ENCODE assay signal across 13 cellular contexts in the genomic region with DNA sequence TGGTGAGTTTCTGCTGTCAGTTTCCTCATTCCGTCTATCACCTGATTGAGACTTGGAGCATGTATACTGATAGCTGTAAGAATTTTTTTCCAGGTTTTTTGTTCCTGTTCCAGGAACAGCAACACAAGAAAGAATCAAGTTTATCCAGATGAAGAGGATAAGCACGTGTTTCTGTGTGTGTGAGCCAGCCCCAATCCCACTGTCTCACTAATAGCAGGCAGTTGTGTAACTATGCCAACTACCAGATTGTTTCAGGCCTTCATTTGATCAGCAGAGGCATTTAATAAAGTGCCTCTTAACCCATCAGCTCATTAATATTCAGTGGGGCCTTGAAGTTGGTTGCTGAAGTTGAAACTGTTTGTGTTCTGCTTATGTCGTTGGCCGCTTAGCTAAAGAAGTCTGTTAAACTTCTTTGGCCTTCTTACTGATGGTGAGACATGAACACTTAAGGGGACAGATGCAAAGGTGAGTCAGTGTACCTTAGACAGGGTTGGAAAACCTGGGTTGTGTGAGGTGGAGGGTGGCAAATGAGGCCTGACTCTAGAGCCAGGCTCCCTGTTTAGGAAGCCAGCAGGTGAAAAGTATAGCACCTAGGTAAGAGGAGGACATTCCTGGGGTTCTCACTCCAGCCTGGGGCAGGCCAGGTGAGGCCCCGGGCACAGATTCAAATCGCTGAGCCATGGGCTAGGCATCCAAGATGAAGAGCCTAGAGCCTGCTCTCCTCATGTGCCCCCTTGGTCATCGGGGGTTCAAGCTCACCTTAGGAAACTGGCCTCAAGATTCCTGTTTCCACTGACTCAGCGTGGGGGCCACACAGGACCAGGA. TPM values are rescaled to one million over a fixed set of nuclear protein-coding genes. Genes with fewer than 3 reads are reported as not detected.
A peak's percentile ranks its signal among the peaks of the same experiment; 100 is the strongest.
DNase-seq lines count a peak whose midpoint lies in the region; ATAC-seq, FAIRE-seq and TF ChIP-seq lines count a peak whose summit lies in the region.
"Had no signal": no experiment of that assay in that cellular context is flagged by ENCODE, and none has a peak within 500 bp of the region (broad histone marks: within the 10 kb centered on the region; RNA-seq: fewer than 3 reads in every experiment).

No MANE protein-coding gene starts in this region.

- peak overlapping the region; percentile 41 to 51 (median 48) for H3K4me3 Mint-ChIP-seq in CD4-positive, CD25-positive, alpha-beta regulatory T cell
- H3K4me3 Mint-ChIP-seq in nephron, result peak overlapping the region; percentile 27 to 44 (median 30)

- H3K36me3 Mint-ChIP-seq in CD4-positive, CD25-positive, alpha-beta regulatory T cell, result peaks cover 4% of the 10 kb centered on the region
- H3K36me3 Mint-ChIP-seq in nephron (ENCODE audit: low read depth), result no peaks in the 10 kb centered on the region

- peak overlapping the region; percentile 81 to 94 (median 91) for H3K27ac Mint-ChIP-seq in CD4-positive, CD25-positive, alpha-beta regulatory T cell
- peak overlapping the region in 1 of 3 experiments; percentile 3 for H3K27ac Mint-ChIP-seq in nephron

- DNase-seq in CD4-positive, CD25-positive, alpha-beta regulatory T cell, result no peak
- DNase-seq in caudate nucleus (lab: John Stamatoyannopoulos, UW), result peak in 3 of 61 donors; percentile 3 to 36 (median 33)
- no peak for DNase-seq in Right ventricle myocardium superior
- DNase-seq in testis, result no peak
- DNase-seq in D721Med (ENCODE audit: insufficient read length, low spot score), result no peak
- DNase-seq: Caco-2, NCI-H82 had no signal

- no peaks in the 10 kb centered on the region for H3K9me3 ChIP-seq in CD4-positive, CD25-positive, alpha-beta regulatory T cell (ENCODE audit: control insufficient read depth in 2 of 2, low read length in 2 of 2)
- H3K9me3 ChIP-seq in OCI-LY3 (ENCODE audit: insufficient read depth, low read length) (peaks cover 6% of the 10 kb centered on the region; the same call in 1 of the 2 replicates), testis (no peaks in the 10 kb centered on the region)
- H3K9me3 ChIP-seq: Caco-2, thoracic aorta had no signal

- H3K4me3 ChIP-seq in CD4-positive, CD25-positive, alpha-beta regulatory T cell (ENCODE audit: low read depth, low read length), result no peak overlapping the region
- H3K4me3 ChIP-seq in OCI-LY3 (ENCODE audit: low read length), result 0 out of 2 replicates have a peak overlapping the region, but pooled peaks have one; percentile 14
- H3K4me3 ChIP-seq in testis, result no peak overlapping the region
- H3K4me3 ChIP-seq: thoracic aorta had no signal

- H3K27me3 Mint-ChIP-seq in CD4-positive, CD25-positive, alpha-beta regulatory T cell, result no peaks in the 10 kb centered on the region
- H3K27me3 Mint-ChIP-seq in nephron (ENCODE audit: low read depth), result no peaks in the 10 kb centered on the region

- H3K9ac ChIP-seq in OCI-LY3 (ENCODE audit: low read length), result no peak overlapping the region

- 86% methylated on average over 8 of the region's 8 CpGs for WGBS in testis, 2 donors

- H4K20me1 ChIP-seq in OCI-LY3 (ENCODE audit: insufficient read depth, low read length), result peaks cover 39% of the 10 kb centered on the region

- peaks cover 98% of the 10 kb centered on the region for H3K79me2 ChIP-seq in OCI-LY3 (ENCODE audit: low read length)

- H3K27ac ChIP-seq in CD4-positive, CD25-positive, alpha-beta regulatory T cell (ENCODE audit: insufficient read depth, low read length, poor library complexity, severe bottlenecking), result no peak overlapping the region
- H3K27ac ChIP-seq in OCI-LY3 (ENCODE audit: low read length), result peak overlapping the region; percentile 38
- H3K27ac ChIP-seq in caudate nucleus (ENCODE audit: low read depth, low read length), result peak overlapping the region; percentile 62
- H3K27ac ChIP-seq in testis, result no peak overlapping the region

- TF ChIP-seq CTCF in OCI-LY3 (IDR thresholded peaks at IDR 0.05; ENCODE audit: low read depth, low read length) (no peak), nephron (IDR thresholded peaks at IDR 0.05; ENCODE audit: unreplicated experiment in 3 of 3) (no peak), testis (IDR thresholded peaks at IDR 0.05) (no peak), D721Med (IDR thresholded peaks at IDR 0.05; ENCODE audit: insufficient read depth, missing control alignments) (no peak)

- no peak overlapping the region for H2AFZ ChIP-seq in OCI-LY3 (ENCODE audit: low read depth, low read length)

- no peak for FAIRE-seq in D721Med (lab: Jason Lieb, UNC)
- FAIRE-seq: TTC549 had no signal

- no peaks in the 10 kb centered on the region for H3K27me3 ChIP-seq in CD4-positive, CD25-positive, alpha-beta regulatory T cell (ENCODE audit: control insufficient read depth, insufficient read depth, low read length)
- H3K27me3 ChIP-seq in OCI-LY3 (ENCODE audit: low read depth, low read length) (no peaks in the 10 kb centered on the region), testis (no peaks in the 10 kb centered on the region)

- H3K4me1 Mint-ChIP-seq in CD4-positive, CD25-positive, alpha-beta regulatory T cell, result peaks cover 15 to 91% (median 62%) of the 10 kb centered on the region in 4 donors
- peaks cover 25% of the 10 kb centered on the region for H3K4me1 Mint-ChIP-seq in nephron

- peak overlapping the region; percentile 13 for H3K4me2 ChIP-seq in OCI-LY3 (ENCODE audit: low read length)

- H3K36me3 ChIP-seq in CD4-positive, CD25-positive, alpha-beta regulatory T cell (ENCODE audit: control insufficient read depth, insufficient read depth, low read length), result peaks cover 7% of the 10 kb centered on the region
- peaks cover 61% of the 10 kb centered on the region for H3K36me3 ChIP-seq in OCI-LY3 (replicated peaks; ENCODE audit: low read depth, low read length)
- H3K36me3 ChIP-seq in testis (ENCODE audit: low read depth, missing control alignments), result no peaks in the 10 kb centered on the region
- H3K36me3 ChIP-seq: thoracic aorta had no signal

- no peaks in the 10 kb centered on the region for H3K9me3 Mint-ChIP-seq in CD4-positive, CD25-positive, alpha-beta regulatory T cell
- no peaks in the 10 kb centered on the region for H3K9me3 Mint-ChIP-seq in nephron

- peaks cover 57% of the 10 kb centered on the region for H3K4me1 ChIP-seq in CD4-positive, CD25-positive, alpha-beta regulatory T cell (ENCODE audit: control insufficient read depth, insufficient read depth, low read length, poor library complexity, severe bottlenecking)
- peaks cover 56% of the 10 kb centered on the region for H3K4me1 ChIP-seq in OCI-LY3 (ENCODE audit: low read length)
- H3K4me1 ChIP-seq in testis, result peaks cover 6% of the 10 kb centered on the region

- no peak for ATAC-seq in CD4-positive, CD25-positive, alpha-beta regulatory T cell (ENCODE audit: low read depth in 2 of 2)
- no peak for ATAC-seq in Right ventricle myocardium superior (ENCODE audit: poor library complexity)
- ATAC-seq in HG02798 (IDR thresholded peaks at IDR 0.05; ENCODE audit: poor library complexity, unreplicated experiment), result no peak
- ATAC-seq: esophagus mucosa had no signal

- TF ChIP-seq POLR2A in testis (IDR thresholded peaks at IDR 0.05), result no peak

- intact Hi-C loops in Right ventricle myocardium superior (cut with DNase I), result no loop called here
- intact Hi-C loops in testis (cut with DNase I; ENCODE audit: low total_unique reads), result no loop called here

RNA-seq across cellular contexts. Expression of a gene that starts 3.7 kb away (rescaled TPM):
- 71.0 TPM for total RNA-seq in CD4-positive, CD25-positive, alpha-beta regulatory T cell
- 10 to 100 TPM; 36.6 to 48.2 (median 41.1) TPM for polyA plus RNA-seq in CD4-positive, CD25-positive, alpha-beta regulatory T cell
- 24.7 TPM for total RNA-seq in Right ventricle myocardium superior
- 100 to 1,000 TPM; 129 to 165 TPM for total RNA-seq in testis
- 156 TPM for polyA plus RNA-seq in testis (ENCODE audit: insufficient read depth, low read depth, low replicate concordance)

RNA-seq across cellular contexts. Expression of a gene that starts 6.7 kb away (rescaled TPM):
- total RNA-seq in CD4-positive, CD25-positive, alpha-beta regulatory T cell, result 95.3 TPM
- 10 to 100 TPM; 79.0 to 87.6 (median 81.7) TPM for polyA plus RNA-seq in CD4-positive, CD25-positive, alpha-beta regulatory T cell
- total RNA-seq in Right ventricle myocardium superior, result 41.5 TPM
- total RNA-seq in testis, result 10 to 100 TPM; 47.2 to 51.9 TPM
- 47.2 TPM for polyA plus RNA-seq in testis (ENCODE audit: insufficient read depth, low read depth, low replicate concordance)

RNA-seq across cellular contexts. Expression of a gene that starts 45.4 kb away (rescaled TPM):
- total RNA-seq in CD4-positive, CD25-positive, alpha-beta regulatory T cell, result 13.5 TPM
- 10 to 100 TPM; 16.3 to 22.6 (median 19.8) TPM for polyA plus RNA-seq in CD4-positive, CD25-positive, alpha-beta regulatory T cell
- total RNA-seq in Right ventricle myocardium superior (6.7 TPM), testis (10 to 100 TPM; 28.3 to 32.8 TPM)
- 28.7 TPM for polyA plus RNA-seq in testis (ENCODE audit: insufficient read depth, low read depth, low replicate concordance)

Comparison
In these comparisons a context has a peak if more than half of its experiments do, and no peak if none do; other contexts are left out.
1. H3K27ac ChIP-seq: peak in OCI-LY3 (single experiment) and caudate nucleus (single experiment); none in CD4-positive, CD25-positive, alpha-beta regulatory T cell (single experiment) and testis (0 of 2).